In the genomic region with DNA sequence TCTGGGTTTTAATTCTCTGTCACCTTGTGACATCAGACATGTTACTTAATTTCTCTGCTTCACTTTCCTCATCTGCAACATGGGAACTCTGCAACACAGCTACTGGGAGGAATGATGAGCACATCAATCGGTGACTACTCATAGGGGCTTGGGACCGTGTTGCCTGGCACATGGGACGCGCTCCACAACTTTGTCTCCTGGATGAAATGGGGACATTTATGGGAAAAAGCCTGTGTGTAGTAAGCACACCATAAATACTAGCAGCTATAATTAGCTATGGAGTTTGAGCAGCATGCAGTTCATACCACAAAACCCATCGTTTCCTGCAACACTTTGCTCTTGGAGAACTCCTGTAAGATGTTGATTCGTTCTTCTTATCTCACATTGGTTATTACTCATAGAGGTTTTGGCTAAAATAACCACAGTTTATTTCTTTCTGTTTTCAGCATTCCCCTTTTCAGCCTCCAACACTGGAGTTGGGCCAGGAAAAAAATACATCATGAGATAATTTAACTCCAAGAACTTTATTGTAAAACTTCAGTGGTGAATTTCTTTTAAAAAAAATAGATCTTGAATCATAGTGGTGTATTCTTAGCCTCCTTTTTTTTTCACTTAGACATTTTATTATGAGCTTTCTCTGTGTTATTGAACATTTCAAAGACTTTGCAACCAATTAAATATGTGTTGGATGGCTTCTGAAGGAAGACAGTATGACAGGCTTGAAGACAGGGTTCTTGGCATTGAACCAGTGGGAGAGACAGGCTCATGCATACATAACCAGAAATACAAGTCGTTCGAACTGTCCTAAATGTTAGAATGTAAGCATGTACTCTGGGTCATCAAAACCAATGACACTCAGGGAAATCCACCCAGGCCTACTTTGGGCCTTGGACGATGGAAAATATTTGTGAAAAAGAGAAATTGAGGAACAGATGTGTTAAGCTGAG, we compare ENCODE assay signal across 8 cellular contexts.
DNase-seq lines count a peak whose midpoint lies in the region; ATAC-seq lines count a peak whose summit lies in the region.

No MANE protein-coding gene starts in this region.

- peak; percentile 43 for ATAC-seq in GM21723 (IDR thresholded peaks at IDR 0.05; ENCODE audit: unreplicated experiment)
- peak; percentile 55 for ATAC-seq in esophagus mucosa
- no peak for ATAC-seq in GM21381 (IDR thresholded peaks at IDR 0.05; ENCODE audit: unreplicated experiment)

- peak; percentile 64 for DNase-seq in AG08396 (ENCODE audit: low spot score)
- DNase-seq in SKM-1 treated with dmso at 0.1 percent for 144 hours (lab: John Stamatoyannopoulos, UW; ENCODE audit: unreplicated experiment): peak; percentile 47
- peak; percentile 41 for DNase-seq in pulmonary artery endothelial cell (ENCODE audit: low read depth, low spot score)
- DNase-seq in SW480 (ENCODE audit: low spot score): no peak
- DNase-seq in NCI-H2029 (lab: John Stamatoyannopoulos, UW): no peak

Comparison
In these comparisons a context has a peak if more than half of its experiments do, and no peak if none do; other contexts are left out.
1. DNase-seq: peak in AG08396 (single experiment), SKM-1 treated with dmso at 0.1 percent for 144 hours (single experiment) and pulmonary artery endothelial cell (single experiment); none in SW480 (single experiment) and NCI-H2029 (single experiment).